Comparison of ENCODE assay signal across 8 cellular contexts in the genomic region with DNA sequence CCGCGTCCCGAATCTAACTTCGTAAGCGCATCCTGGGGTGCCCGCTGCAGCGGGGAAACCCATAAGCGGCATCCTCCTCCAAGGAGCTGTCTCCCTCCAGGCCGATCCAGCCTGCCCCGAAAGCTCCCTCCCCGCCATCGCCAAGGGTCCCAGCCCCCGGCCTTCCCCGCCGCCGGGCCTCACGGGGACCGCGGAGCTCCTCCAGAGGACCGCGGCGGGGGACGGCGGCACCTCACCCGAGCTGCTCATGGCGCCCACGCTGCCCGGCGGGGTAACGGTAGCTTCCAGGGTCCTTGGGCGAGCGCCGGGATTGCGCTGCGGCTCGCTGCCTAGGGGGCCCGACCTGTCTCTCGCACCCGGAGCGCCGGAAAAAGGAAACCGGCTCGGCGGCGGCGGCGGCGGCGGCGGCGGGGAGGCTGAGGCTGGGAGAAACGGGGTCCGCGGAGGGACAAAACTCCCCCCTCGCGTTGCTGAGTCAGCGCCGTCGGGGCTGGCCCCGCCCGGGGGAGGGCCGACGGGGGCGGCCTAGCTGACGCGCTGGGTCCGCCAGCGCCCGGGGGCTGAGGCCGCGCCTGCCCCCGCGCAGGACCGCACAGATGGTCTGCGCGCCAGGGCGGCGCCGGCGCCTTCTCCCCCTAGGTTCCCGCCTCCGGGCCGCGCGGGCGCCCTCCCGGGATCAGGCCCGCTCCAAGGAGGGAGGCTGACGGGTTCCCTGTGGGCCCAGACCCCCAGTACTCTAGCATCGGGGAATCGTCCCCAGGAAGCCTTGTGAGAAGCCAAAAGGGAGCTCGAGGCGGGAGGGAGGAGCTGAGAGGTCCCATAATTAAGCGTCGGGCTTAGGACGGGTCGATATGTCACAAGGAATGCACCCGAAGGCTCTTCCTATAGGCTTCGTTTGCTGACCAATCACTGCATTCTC. TPM values are rescaled to one million over a fixed set of nuclear protein-coding genes. Genes with fewer than 3 reads are reported as not detected.
DNase-seq lines count a peak whose midpoint lies in the region; ATAC-seq and TF ChIP-seq lines count a peak whose summit lies in the region.

A gene with protein sequence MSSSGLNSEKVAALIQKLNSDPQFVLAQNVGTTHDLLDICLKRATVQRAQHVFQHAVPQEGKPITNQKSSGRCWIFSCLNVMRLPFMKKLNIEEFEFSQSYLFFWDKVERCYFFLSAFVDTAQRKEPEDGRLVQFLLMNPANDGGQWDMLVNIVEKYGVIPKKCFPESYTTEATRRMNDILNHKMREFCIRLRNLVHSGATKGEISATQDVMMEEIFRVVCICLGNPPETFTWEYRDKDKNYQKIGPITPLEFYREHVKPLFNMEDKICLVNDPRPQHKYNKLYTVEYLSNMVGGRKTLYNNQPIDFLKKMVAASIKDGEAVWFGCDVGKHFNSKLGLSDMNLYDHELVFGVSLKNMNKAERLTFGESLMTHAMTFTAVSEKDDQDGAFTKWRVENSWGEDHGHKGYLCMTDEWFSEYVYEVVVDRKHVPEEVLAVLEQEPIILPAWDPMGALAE (minus strand): TSS at position 374 of the 919 bp plus-strand sequence. CDS start 125 bp downstream, at position 249.

- peak; percentile 84 for DNase-seq in ELF-1 (ENCODE audit: low read depth, low spot score)
- peak; percentile 76 for DNase-seq in M059J (ENCODE audit: low read depth)
- DNase-seq in T-helper 2 cell: peak; percentile 63 to 91 (median 76)
- peak in 51 of 56 donors; percentile 9 to 80 (median 58) for DNase-seq in amygdala (lab: John Stamatoyannopoulos, UW)
- DNase-seq in right atrium auricular region (ENCODE audit: low spot score): peak; percentile 70
- DNase-seq in pulmonary artery endothelial cell (ENCODE audit: low read depth, low spot score): peak; percentile 37

- WGBS in urinary bladder: under 1% methylated on average over 99 of the region's 99 CpGs

- ATAC-seq in GM21825 (IDR thresholded peaks at IDR 0.05; ENCODE audit: unreplicated experiment): peak; percentile 64

- H3K4me1 ChIP-seq in right atrium auricular region (peaks cover 0 to 14% of the 10 kb centered on the region in 2 donors), urinary bladder (ENCODE audit: insufficient read depth) (no peaks in the 10 kb centered on the region)

- TF ChIP-seq CTCF in right atrium auricular region (IDR thresholded peaks at IDR 0.05): no peak

- peak within 1 kb of the TSS; percentile 71 to 88 for H3K4me3 ChIP-seq in right atrium auricular region
- peak within 1 kb of the TSS; percentile 80 for H3K4me3 ChIP-seq in urinary bladder (ENCODE audit: low read depth, low read length)

- H3K27ac ChIP-seq in right atrium auricular region (peak within 1 kb of the TSS; percentile 64 to 75), urinary bladder (ENCODE audit: low read depth) (peak within 1 kb of the TSS; percentile 76)

- H3K36me3 ChIP-seq in right atrium auricular region (peaks cover 23% of the 10 kb centered on the region), urinary bladder (ENCODE audit: insufficient read depth) (peaks cover 3% of the 10 kb centered on the region)

- H3K9me3 ChIP-seq in right atrium auricular region: no peaks in the 10 kb centered on the region

- H3K27me3 ChIP-seq in right atrium auricular region: no peaks in the 10 kb centered on the region

RNA-seq across cellular contexts. Expression of the gene that starts here (rescaled TPM):
- 18.9 and 33.6 TPM in 2 replicates for total RNA-seq in M059J (2014; rRNA removed; shearing (Covaris generic))
- 10 to 100 TPM; 10.8 to 13.9 TPM for total RNA-seq in right atrium auricular region
- 56.8 and 67.5 TPM in 2 replicates for total RNA-seq in pulmonary artery endothelial cell
- total RNA-seq in urinary bladder: 44.0 TPM
- 25.5 TPM for polyA plus RNA-seq in urinary bladder

Comparison
In these comparisons a context has a peak if more than half of its experiments do, and no peak if none do; other contexts are left out.
1. Peak in every context shown above with its lines: DNase-seq, ATAC-seq, H3K4me3 ChIP-seq and H3K27ac ChIP-seq.